ENCODE assay signal across 8 cellular contexts in the genomic region with DNA sequence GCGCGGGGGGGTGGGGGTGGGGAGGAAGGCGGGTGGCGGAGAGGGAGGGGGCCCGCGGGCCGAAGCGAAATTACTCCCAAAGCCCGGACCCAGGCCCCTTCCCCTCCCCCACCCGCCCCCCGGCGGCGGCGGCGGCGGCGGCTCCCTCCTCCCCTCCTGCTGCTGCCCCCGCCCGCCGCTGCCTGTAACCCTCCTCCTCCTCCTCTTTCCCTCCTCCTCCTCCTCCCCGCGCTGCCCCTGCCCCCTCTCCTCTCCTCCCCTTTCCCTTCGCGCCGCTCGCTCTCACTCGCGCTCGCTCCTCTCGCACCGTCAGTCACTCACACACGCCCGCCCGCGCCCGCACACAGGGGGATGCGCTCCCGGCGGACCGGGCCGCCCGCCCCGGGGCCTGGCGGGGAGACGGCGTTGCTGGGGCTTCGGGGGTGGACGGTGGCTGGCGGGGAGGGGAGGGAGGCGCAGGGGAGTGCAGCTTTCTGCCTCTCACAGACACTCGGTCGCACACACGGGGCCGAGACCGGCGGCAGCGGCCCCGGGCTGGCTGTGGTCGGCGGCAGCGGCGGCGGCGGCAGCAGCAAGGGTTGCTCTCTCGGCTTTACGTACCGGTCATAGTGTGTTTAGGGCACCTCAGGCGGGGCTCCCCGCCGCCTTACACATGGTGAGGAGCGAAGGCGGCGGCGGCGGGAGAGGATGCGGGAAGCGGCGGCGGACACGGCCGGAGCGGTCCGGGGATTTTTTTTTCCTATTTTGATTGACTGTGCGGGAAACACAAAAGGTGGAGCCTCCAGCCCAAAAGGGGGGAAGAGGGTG.
DNase-seq lines count a peak whose midpoint lies in the region; ATAC-seq and TF ChIP-seq lines count a peak whose summit lies in the region.

No MANE protein-coding gene starts in this region.

- TF ChIP-seq CTCF in GM12875 (IDR thresholded peaks at IDR 0.05; ENCODE audit: borderline replicate concordance, insufficient read depth, low read depth, low read length), result no peak

- peak; percentile 22 for ATAC-seq in HG02852 (IDR thresholded peaks at IDR 0.05; ENCODE audit: unreplicated experiment)
- no peak for ATAC-seq in GM18870 (IDR thresholded peaks at IDR 0.05; ENCODE audit: unreplicated experiment)

- peak overlapping the region; percentile 100 for H3K27ac ChIP-seq in caudate nucleus (ENCODE audit: low read depth, low read length)

- H3K4me3 ChIP-seq in GM12875 (ENCODE audit: low read depth, low read length), result peak overlapping the region; percentile 96

- peak; percentile 81 for DNase-seq in NCI-H2196 treated with DMSO at 0.1 percent for 48 hours (lab: John Stamatoyannopoulos, UW; ENCODE audit: unreplicated experiment)
- DNase-seq in activated CD4-positive, CD25-positive, alpha-beta regulatory T cell treated with anti-CD3 and anti-CD28 coated beads, Interleukin-2, amount 50 U/mL, for 16 hours (ENCODE audit: low read depth, low spot score), result peak; percentile 68
- DNase-seq in caudate nucleus (lab: John Stamatoyannopoulos, UW), result peak in 59 of 61 donors; percentile 14 to 91 (median 78)
- peak; percentile 96 for DNase-seq in islet precursor cell
- DNase-seq in stimulated activated CD4-positive, alpha-beta T cell treated with anti-CD3 and anti-CD28 coated beads, Interleukin-15, amount 100 ng/mL, for 1 hour (ENCODE audit: low read depth in 1 of 2, low spot score in 1 of 2), result peak; percentile 71 to 73
